Comparison of ENCODE assay signal across 25 cellular contexts in the genomic region with DNA sequence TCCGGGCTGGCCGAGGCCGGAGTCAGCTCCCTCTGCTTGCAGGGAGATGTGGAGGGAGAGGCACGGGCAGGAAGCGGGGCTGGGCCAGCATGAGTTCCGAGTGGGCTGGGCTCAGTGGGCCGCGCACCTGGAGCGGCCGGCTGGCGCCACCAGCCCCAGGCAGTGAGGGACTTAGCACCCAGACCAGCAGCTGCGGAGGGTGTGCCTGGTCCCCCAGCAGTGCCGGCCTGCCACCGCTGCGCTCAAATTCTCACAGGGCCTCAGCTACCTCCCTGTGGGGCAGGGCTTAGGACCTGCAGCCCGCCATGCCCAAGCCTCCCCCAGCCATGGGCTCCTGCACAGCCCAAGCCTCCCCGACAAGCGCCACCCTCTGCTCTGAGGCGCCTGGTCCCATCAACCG.
"Had no signal": no experiment of that assay in that cellular context is flagged by ENCODE, and none has a peak within 500 bp of the region (broad histone marks: within the 10 kb centered on the region; RNA-seq: fewer than 3 reads in every experiment).

No MANE protein-coding gene starts in this region.

- ATAC-seq: left cardiac atrium; left lobe of liver; lower lobe of right lung; naive thymus-derived CD8-positive, alpha-beta T cell; psoas muscle; stimulated activated effector memory CD8-positive, alpha-beta T cell treated with anti-CD3 and anti-CD28 coated beads, Interleukin-12 subunit alpha, Interleukin-12 subunit beta, amount 100 ng/mL, for 72 hours; upper lobe of right lung had no signal

- FAIRE-seq: urothelium cell line had no signal

- H3K4me1 ChIP-seq: heart right ventricle, lower lobe of right lung, parathyroid adenoma, psoas muscle, right lobe of liver, suprapubic skin, tibial artery, upper lobe of right lung had no signal

- H2AFZ ChIP-seq: hepatocyte, parathyroid adenoma had no signal

- H3K27me3 ChIP-seq: heart right ventricle, hepatocyte, neutrophil, right lobe of liver, suprapubic skin, tibial artery, upper lobe of right lung had no signal

- H3K9me3 ChIP-seq: lower lobe of right lung, neutrophil, psoas muscle, right lobe of liver, thoracic aorta, upper lobe of right lung had no signal

- H3K4me2 ChIP-seq: hepatocyte had no signal

- H3K4me3 ChIP-seq: heart right ventricle, hepatocyte, lower lobe of right lung, psoas muscle, right lobe of liver, skin epidermis, suprapubic skin, thoracic aorta, tibial artery, upper lobe of right lung had no signal

- H3K79me2 ChIP-seq: hepatocyte, parathyroid adenoma had no signal

- H3K27ac ChIP-seq: heart right ventricle, hepatocyte, lower lobe of right lung, neutrophil, parathyroid adenoma, psoas muscle, right lobe of liver, skin epidermis, suprapubic skin, thoracic aorta, tibial artery, upper lobe of right lung had no signal

- DNase-seq: heart right ventricle; islet precursor cell; kidney glomerular epithelial cell; left cardiac atrium; lower lobe of right lung; mammary epithelial cell; mesenchymal stem cell; naive thymus-derived CD8-positive, alpha-beta T cell; occipital lobe; psoas muscle; right lobe of liver; stimulated activated CD4-positive, alpha-beta T cell treated with anti-CD3 and anti-CD28 coated beads, Interleukin-4, amount 100 ng/mL, for 24 hours; stimulated activated naive CD4-positive, alpha-beta T cell; tibial artery; trophoblast cell; upper lobe of right lung had no signal

- H3K36me3 ChIP-seq: heart right ventricle, lower lobe of right lung, neutrophil, right lobe of liver, suprapubic skin, thoracic aorta, tibial artery, upper lobe of right lung had no signal

- H3K9ac ChIP-seq: parathyroid adenoma had no signal
